In the genomic region with DNA sequence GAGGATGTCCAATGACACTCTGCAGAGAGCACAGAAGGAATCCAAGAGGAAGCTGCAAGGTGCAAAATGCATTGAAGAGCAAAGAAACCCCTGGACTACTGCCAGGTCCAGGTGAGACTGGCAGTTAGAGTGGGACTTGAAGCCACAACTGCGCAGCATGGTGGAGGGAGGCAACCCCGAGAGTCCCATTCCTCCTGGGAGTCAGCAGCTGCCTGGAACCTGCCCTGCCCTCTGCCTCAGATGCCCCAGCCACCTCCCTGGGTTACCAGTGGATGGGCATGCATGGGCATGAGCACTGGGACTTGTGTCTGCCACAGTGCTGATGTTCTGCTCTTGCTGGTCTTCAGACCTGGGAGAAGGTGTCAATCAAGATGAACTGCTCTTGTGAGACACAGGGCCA, we compare ENCODE assay signal across 14 cellular contexts. TPM values are rescaled to one million over a fixed set of nuclear protein-coding genes. Genes with fewer than 3 reads are reported as not detected.
A peak's percentile ranks its signal among the peaks of the same experiment; 100 is the strongest.
DNase-seq lines count a peak whose midpoint lies in the region; ATAC-seq lines count a peak whose summit lies in the region.
"Had no signal": no experiment of that assay in that cellular context is flagged by ENCODE, and none has a peak within 500 bp of the region (broad histone marks: within the 10 kb centered on the region; RNA-seq: fewer than 3 reads in every experiment).

No MANE protein-coding gene starts in this region.

- no peaks in the 10 kb centered on the region for H3K27me3 ChIP-seq in effector memory CD4-positive, alpha-beta T cell (replicated peaks; ENCODE audit: control insufficient read depth, insufficient read depth, low read length, poor library complexity, severe bottlenecking)
- H3K27me3 ChIP-seq: body of pancreas, gastrocnemius medialis, MG63 had no signal

- no peak for ATAC-seq in GM21390 (IDR thresholded peaks at IDR 0.05; ENCODE audit: unreplicated experiment)

- peaks cover 12% of the 10 kb centered on the region for H3K36me3 ChIP-seq in effector memory CD4-positive, alpha-beta T cell (ENCODE audit: control insufficient read depth, insufficient read depth, low read length)
- H3K36me3 ChIP-seq: gastrocnemius medialis had no signal

- H3K27ac ChIP-seq in effector memory CD4-positive, alpha-beta T cell (ENCODE audit: insufficient read depth, low read length, poor library complexity, severe bottlenecking): peak overlapping the region; percentile 30
- H3K27ac ChIP-seq: body of pancreas, gastrocnemius medialis, parathyroid adenoma, thoracic aorta had no signal

- DNase-seq in activated CD8-positive, alpha-beta memory T cell treated with anti-CD3 and anti-CD28 coated beads for 24 hours: peak; percentile 49
- no peak for DNase-seq in activated CD8-positive, alpha-beta memory T cell treated with anti-CD3 and anti-CD28 coated beads, Interleukin-2, amount 50 U/mL, for 4 hours
- peak; percentile 49 for DNase-seq in NCI-H2029 (lab: John Stamatoyannopoulos, UW)
- DNase-seq in effector memory CD4-positive, alpha-beta T cell: no peak
- DNase-seq in stimulated activated CD8-positive, alpha-beta memory T cell treated with anti-CD3 and anti-CD28 coated beads, Interleukin-4, amount 100 ng/mL, for 48 hours: peak; percentile 22
- no peak for DNase-seq in SK-N-DZ (ENCODE audit: low spot score)
- no peak for DNase-seq in cerebellar nuclear complex (lab: John Stamatoyannopoulos, UW)
- DNase-seq: effector CD4-positive, alpha-beta T cell; gastrocnemius medialis; MG63 had no signal

- H3K4me3 ChIP-seq in effector memory CD4-positive, alpha-beta T cell (ENCODE audit: insufficient read depth, low read depth, low read length, poor library complexity, severe bottlenecking): no peak overlapping the region
- H3K4me3 ChIP-seq: body of pancreas, gastrocnemius medialis, MG63, thoracic aorta had no signal

- no peaks in the 10 kb centered on the region for H3K9me3 ChIP-seq in effector memory CD4-positive, alpha-beta T cell (ENCODE audit: control insufficient read depth, low read length)
- H3K9me3 ChIP-seq: body of pancreas, gastrocnemius medialis, MG63, thoracic aorta had no signal

- peaks cover 8% of the 10 kb centered on the region for H3K4me1 ChIP-seq in effector memory CD4-positive, alpha-beta T cell (ENCODE audit: control insufficient read depth, insufficient read depth, low read length, poor library complexity, severe bottlenecking)
- H3K4me1 ChIP-seq: body of pancreas, gastrocnemius medialis had no signal

RNA-seq across cellular contexts. Expression of gene ANKMY1, which starts 43.2 kb away (rescaled TPM):
- 11.4 and 18.0 TPM in 2 replicates for polyA plus RNA-seq in SK-N-DZ (2014; cell fraction: cytosol; rRNA removed)
- polyA plus RNA-seq in SK-N-DZ (2014; cell fraction: nucleus; rRNA removed): 16.7 and 28.4 TPM in 2 replicates

RNA-seq across cellular contexts. Expression of gene DUSP28, which starts 45.5 kb away (rescaled TPM):
- polyA plus RNA-seq in SK-N-DZ (2014; cell fraction: cytosol; rRNA removed): 8.2 and 11.3 TPM in 2 replicates
- polyA plus RNA-seq in SK-N-DZ (2014; cell fraction: nucleus; rRNA removed): 3.3 and 6.3 TPM in 2 replicates

RNA-seq across cellular contexts. Expression of gene RNPEPL1, which starts 53.7 kb away (rescaled TPM):
- polyA plus RNA-seq in SK-N-DZ (2014; cell fraction: cytosol; rRNA removed): 20.9 and 24.6 TPM in 2 replicates
- 52.1 and 94.9 TPM in 2 replicates for polyA plus RNA-seq in SK-N-DZ (2014; cell fraction: nucleus; rRNA removed)

Comparison
In these comparisons a context has a peak if more than half of its experiments do, and no peak if none do; other contexts are left out.
1. DNase-seq: peak in activated CD8-positive, alpha-beta memory T cell treated with anti-CD3 and anti-CD28 coated beads for 24 hours (single experiment), NCI-H2029 (single experiment) and stimulated activated CD8-positive, alpha-beta memory T cell treated with anti-CD3 and anti-CD28 coated beads, Interleukin-4, amount 100 ng/mL, for 48 hours (single experiment); none in activated CD8-positive, alpha-beta memory T cell treated with anti-CD3 and anti-CD28 coated beads, Interleukin-2, amount 50 U/mL, for 4 hours (single experiment), effector memory CD4-positive, alpha-beta T cell (0 of 3), SK-N-DZ (single experiment) and cerebellar nuclear complex (0 of 2).